In genomic region chr2:130790808-130791616, GRCh38 we compare ENCODE assay signal across 23 cellular contexts. TPM values are rescaled to one million over a fixed set of nuclear protein-coding genes. Genes with fewer than 3 reads are reported as not detected.
"Had no signal": no experiment of that assay in that cellular context is flagged by ENCODE, and none has a peak within 500 bp of the region (broad histone marks: within the 10 kb centered on the region; RNA-seq: fewer than 3 reads in every experiment).

No MANE protein-coding gene starts in this region.

- H3K9me3 Mint-ChIP-seq: activated CD8-positive, alpha-beta T cell treated with anti-CD3 and anti-CD28 coated beads for 36 hours; activated naive CD4-positive, alpha-beta T cell treated with anti-CD3 and anti-CD28 coated beads, Interleukin-2, amount 50 U/mL, for 24 hours; activated T-cell treated with anti-CD3 and anti-CD28 coated beads, Interleukin-2, amount 50 U/mL, for 4 hours; nephron progenitor cell; WTC11 had no signal

- ATAC-seq: activated CD8-positive, alpha-beta T cell treated with anti-CD3 and anti-CD28 coated beads for 36 hours; activated T-cell treated with anti-CD3 and anti-CD28 coated beads, Interleukin-2, amount 50 U/mL, for 4 hours; left ventricle myocardium superior; WTC11 had no signal

- H3K79me2 ChIP-seq: hepatocyte had no signal

- H3K4me3 Mint-ChIP-seq: activated CD8-positive, alpha-beta T cell treated with anti-CD3 and anti-CD28 coated beads for 36 hours; activated naive CD4-positive, alpha-beta T cell treated with anti-CD3 and anti-CD28 coated beads, Interleukin-2, amount 50 U/mL, for 24 hours; activated T-cell treated with anti-CD3 and anti-CD28 coated beads, Interleukin-2, amount 50 U/mL, for 4 hours; nephron progenitor cell; WTC11 had no signal

- H3K4me1 Mint-ChIP-seq: activated naive CD4-positive, alpha-beta T cell treated with anti-CD3 and anti-CD28 coated beads, Interleukin-2, amount 50 U/mL, for 24 hours had no signal

- H3K27me3 ChIP-seq: adrenal gland, cardiac muscle cell, colonic mucosa, hepatocyte, suprapubic skin had no signal

- DNase-seq: activated CD4-positive, alpha-beta T cell treated with anti-CD3 and anti-CD28 coated beads for 4 hours; activated CD8-positive, alpha-beta T cell treated with anti-CD3 and anti-CD28 coated beads for 36 hours; activated effector memory CD4-positive, alpha-beta T cell treated with anti-CD3 and anti-CD28 coated beads, Interleukin-2, amount 50 U/mL, for 16 hours; activated T-cell treated with anti-CD3 and anti-CD28 coated beads, Interleukin-2, amount 50 U/mL, for 4 hours; colonic mucosa; left ventricle myocardium superior; nephron progenitor cell; stimulated activated CD4-positive, alpha-beta T cell treated with anti-CD3 and anti-CD28 coated beads, Interleukin-2, amount 100 ng/mL, for 48 hours; stimulated activated naive CD4-positive, alpha-beta T cell had no signal

- H3K4me1 ChIP-seq: adrenal gland, colonic mucosa, suprapubic skin had no signal

- FAIRE-seq: keratinocyte, TTC549 had no signal

- H3K27ac ChIP-seq: adrenal gland, cardiac muscle cell, colonic mucosa, hepatocyte, suprapubic skin had no signal

- H3K4me2 ChIP-seq: hepatocyte had no signal

- H3K4me3 ChIP-seq: adrenal gland, cardiac muscle cell, colonic mucosa, hepatocyte, suprapubic skin had no signal

- H3K27ac Mint-ChIP-seq: activated CD8-positive, alpha-beta T cell treated with anti-CD3 and anti-CD28 coated beads for 36 hours; activated naive CD4-positive, alpha-beta T cell treated with anti-CD3 and anti-CD28 coated beads, Interleukin-2, amount 50 U/mL, for 24 hours; WTC11 had no signal

- H3K36me3 Mint-ChIP-seq: activated naive CD4-positive, alpha-beta T cell treated with anti-CD3 and anti-CD28 coated beads, Interleukin-2, amount 50 U/mL, for 24 hours; WTC11 had no signal

- H3K9me3 ChIP-seq: adrenal gland, colonic mucosa, suprapubic skin had no signal

- H3K36me3 ChIP-seq: adrenal gland, cardiac muscle cell, colonic mucosa, suprapubic skin had no signal

- H2AFZ ChIP-seq: hepatocyte had no signal

RNA-seq across cellular contexts. Expression of gene AMER3, which starts 35.7 kb away (rescaled TPM):
- total RNA-seq: activated CD8-positive, alpha-beta T cell treated with anti-CD3 and anti-CD28 coated beads for 36 hours; activated T-cell treated with anti-CD3 and anti-CD28 coated beads, Interleukin-2, amount 50 U/mL, for 4 hours; esophagus mucosa; left ventricle myocardium superior; mesenteric fat pad; osteoblast; renal cortical epithelial cell; suprapubic skin; T-helper 2 cell treated with Interferon-gamma antibody and Interleukin-4, amounts not matched to agents 100 ng/mL and 5 ng/mL, for 36 hours; ureter had no signal
- polyA plus RNA-seq: keratinocyte had no signal

RNA-seq across cellular contexts. Expression of gene ARHGEF4, which starts 45.7 kb away (rescaled TPM):
- total RNA-seq: T-helper 2 cell treated with Interferon-gamma antibody and Interleukin-4, amounts not matched to agents 100 ng/mL and 5 ng/mL, for 36 hours had no signal
